Comparison of ENCODE assay signal across 15 cellular contexts in genomic region chr20:50873518-50873959, GRCh38.
"Had no signal": no experiment of that assay in that cellular context is flagged by ENCODE, and none has a peak within 500 bp of the region (broad histone marks: within the 10 kb centered on the region; RNA-seq: fewer than 3 reads in every experiment).

No MANE protein-coding gene starts in this region.

- H3K4me1 ChIP-seq: colonic mucosa, left lung, pancreas, suprapubic skin, upper lobe of left lung had no signal

- DNase-seq: activated CD4-positive, alpha-beta T cell treated with anti-CD3 and anti-CD28 coated beads for 1 hour; activated CD4-positive, alpha-beta T cell treated with anti-CD3 and anti-CD28 coated beads, Interleukin-2, amount 50 U/mL, for 48 hours; activated CD8-positive, alpha-beta memory T cell treated with anti-CD3 and anti-CD28 coated beads, Interleukin-2, amount 10 ng/mL, durations not matched to agents 7 days and 5 days; activated effector memory CD4-positive, alpha-beta T cell treated with anti-CD3 and anti-CD28 coated beads, Interleukin-2, amount 50 U/mL, for 16 hours; activated T-cell treated with anti-CD3 and anti-CD28 coated beads, Interleukin-2, amount 50 U/mL, for 24 hours; colonic mucosa; effector CD4-positive, alpha-beta T cell; islet precursor cell; left lung; nephron progenitor cell; stimulated activated naive CD4-positive, alpha-beta T cell; upper lobe of left lung had no signal

- ATAC-seq: activated CD8-positive, alpha-beta memory T cell treated with anti-CD3 and anti-CD28 coated beads, Interleukin-2, amount 10 ng/mL, durations not matched to agents 7 days and 5 days; left lung; pancreas had no signal

- H3K27me3 Mint-ChIP-seq: activated CD8-positive, alpha-beta memory T cell treated with anti-CD3 and anti-CD28 coated beads, Interleukin-2, amount 10 ng/mL, durations not matched to agents 7 days and 5 days; activated T-cell treated with anti-CD3 and anti-CD28 coated beads, Interleukin-2, amount 50 U/mL, for 24 hours had no signal

- H3K36me3 ChIP-seq: colonic mucosa, left lung, pancreas, suprapubic skin, upper lobe of left lung had no signal

- H3K9me3 ChIP-seq: colonic mucosa, left lung, pancreas, suprapubic skin, upper lobe of left lung had no signal

- H3K9me3 Mint-ChIP-seq: activated T-cell treated with anti-CD3 and anti-CD28 coated beads, Interleukin-2, amount 50 U/mL, for 24 hours; nephron progenitor cell had no signal

- H3K4me3 ChIP-seq: colonic mucosa, left lung, pancreas, skin epidermis, suprapubic skin, upper lobe of left lung had no signal

- H3K4me3 Mint-ChIP-seq: activated CD8-positive, alpha-beta memory T cell treated with anti-CD3 and anti-CD28 coated beads, Interleukin-2, amount 10 ng/mL, durations not matched to agents 7 days and 5 days; activated T-cell treated with anti-CD3 and anti-CD28 coated beads, Interleukin-2, amount 50 U/mL, for 24 hours; nephron progenitor cell had no signal

- H3K27ac Mint-ChIP-seq: activated CD8-positive, alpha-beta memory T cell treated with anti-CD3 and anti-CD28 coated beads, Interleukin-2, amount 10 ng/mL, durations not matched to agents 7 days and 5 days; activated T-cell treated with anti-CD3 and anti-CD28 coated beads, Interleukin-2, amount 50 U/mL, for 24 hours had no signal

- H3K27me3 ChIP-seq: colonic mucosa, left lung, pancreas, suprapubic skin, upper lobe of left lung had no signal

- H3K4me1 Mint-ChIP-seq: activated CD8-positive, alpha-beta memory T cell treated with anti-CD3 and anti-CD28 coated beads, Interleukin-2, amount 10 ng/mL, durations not matched to agents 7 days and 5 days had no signal

- H3K27ac ChIP-seq: colonic mucosa, left lung, pancreas, skin epidermis, suprapubic skin, upper lobe of left lung had no signal
